Comparison of ENCODE assay signal across 20 cellular contexts in the genomic region with DNA sequence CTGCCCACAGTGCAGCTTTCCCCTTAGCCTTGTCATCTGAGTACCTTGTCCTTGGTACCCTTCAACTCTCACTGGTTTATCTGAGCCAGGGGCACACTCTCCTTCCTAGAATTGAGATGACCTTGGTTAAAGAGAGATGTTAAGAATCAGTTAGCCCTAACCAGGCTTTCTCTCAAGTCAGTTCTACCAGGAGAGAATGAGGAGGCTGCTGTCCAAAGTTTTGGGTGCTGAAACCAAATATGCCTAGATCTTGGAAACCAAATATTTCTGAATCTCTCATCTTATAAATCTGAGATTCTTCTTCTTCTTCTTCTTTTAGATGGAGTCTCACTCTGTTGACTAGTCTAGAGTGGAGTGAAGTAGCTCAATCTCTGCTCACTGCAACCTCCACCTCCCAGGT. TPM values are rescaled to one million over a fixed set of nuclear protein-coding genes. Genes with fewer than 3 reads are reported as not detected.
A peak's percentile ranks its signal among the peaks of the same experiment; 100 is the strongest.
DNase-seq lines count a peak whose midpoint lies in the region; ATAC-seq, FAIRE-seq and TF ChIP-seq lines count a peak whose summit lies in the region.
"Had no signal": no experiment of that assay in that cellular context is flagged by ENCODE, and none has a peak within 500 bp of the region (broad histone marks: within the 10 kb centered on the region; RNA-seq: fewer than 3 reads in every experiment).

No MANE protein-coding gene starts in this region.

- no TSS peak for BruUV-seq in IMR-90 (replicated peaks; lab: Mats Ljungman, UMichigan)
- no TSS peak for BruUV-seq in GM12878 (replicated peaks; lab: Mats Ljungman, UMichigan)

- no peak overlapping the region for H2BK120ac ChIP-seq in IMR-90 (ENCODE audit: low read depth, low read length)

- H3K36me3 Mint-ChIP-seq in activated CD4-positive, alpha-beta memory T cell treated with anti-CD3 and anti-CD28 coated beads for 36 hours: no peaks in the 10 kb centered on the region
- H3K36me3 Mint-ChIP-seq: activated naive CD8-positive, alpha-beta T cell treated with anti-CD3 and anti-CD28 coated beads for 36 hours; IgD-negative memory B cell had no signal

- 0 out of 2 replicates have a peak, but pooled peaks cover 6% of the 10 kb centered on the region for H3K9me1 ChIP-seq in IMR-90 (ENCODE audit: insufficient read depth, low read length)

- no peak overlapping the region for H3K4ac ChIP-seq in IMR-90 (ENCODE audit: low read depth, low read length)

- intact Hi-C loops in IMR-90 (cut with micrococcal nuclease) (no loop called here), GM12878 (cut with micrococcal nuclease; ENCODE audit: unreplicated experiment) (no loop called here), stomach (cut with DNase I; ENCODE audit: low total_unique reads) (no loop called here)
- intact Hi-C loops in activated CD4-positive, alpha-beta memory T cell treated with anti-CD3 and anti-CD28 coated beads for 36 hours (cut with micrococcal nuclease): no loop called here

- CTCF ChIA-PET in IMR-90 (lab: Yijun Ruan, JAX) (no interaction called here), GM12878 (lab: Yijun Ruan, JAX) (no interaction called here)
- CTCF ChIA-PET in activated CD4-positive, alpha-beta memory T cell treated with anti-CD3 and anti-CD28 coated beads for 36 hours (lab: Charles Lee): no interaction called here

- H3K27ac Mint-ChIP-seq in activated CD4-positive, alpha-beta memory T cell treated with anti-CD3 and anti-CD28 coated beads for 36 hours: no peak overlapping the region
- H3K27ac Mint-ChIP-seq: activated naive CD8-positive, alpha-beta T cell treated with anti-CD3 and anti-CD28 coated beads for 36 hours; activated T-cell treated with anti-CD3 and anti-CD28 coated beads, Interleukin-2, amount 50 U/mL, for 72 hours; IgD-negative memory B cell had no signal

- H3K27ac ChIP-seq in IMR-90 (ENCODE audit: insufficient read depth, low read length) (no peak overlapping the region), GM12878 (ENCODE audit: control insufficient read depth, insufficient read depth) (no peak overlapping the region), stomach (no peak overlapping the region)
- H3K27ac ChIP-seq: left lung, Peyer's patch, sigmoid colon had no signal

- no peak overlapping the region for H3K4me3 Mint-ChIP-seq in activated CD4-positive, alpha-beta memory T cell treated with anti-CD3 and anti-CD28 coated beads for 36 hours
- H3K4me3 Mint-ChIP-seq: activated naive CD8-positive, alpha-beta T cell treated with anti-CD3 and anti-CD28 coated beads for 36 hours; activated T-cell treated with anti-CD3 and anti-CD28 coated beads, Interleukin-2, amount 50 U/mL, for 72 hours; central memory CD8-positive, alpha-beta T cell; IgD-negative memory B cell had no signal

- no peak overlapping the region for H4K8ac ChIP-seq in IMR-90 (ENCODE audit: low read depth in 2 of 2, low read length in 2 of 2)

- H3K4me3 ChIP-seq in IMR-90 (ENCODE audit: insufficient read depth, low read depth, low read length) (no peak overlapping the region), GM12878 (no peak overlapping the region), stomach (no peak overlapping the region)
- H3K4me3 ChIP-seq: left lung, Peyer's patch, sigmoid colon had no signal

- H3K79me2 ChIP-seq in GM12878 (ENCODE audit: control insufficient read depth, insufficient read depth, low read length): no peaks in the 10 kb centered on the region

- H3K14ac ChIP-seq in IMR-90 (replicated peaks; ENCODE audit: low read depth, low read length): no peak overlapping the region

- TF ChIP-seq POLR2A in IMR-90 (IDR thresholded peaks at IDR 0.05; ENCODE audit: low read depth, low read length): no peak
- no peak for TF ChIP-seq POLR2A in GM12878 (IDR thresholded peaks at IDR 0.05; ENCODE audit: low read depth, low read length)
- no peak for TF ChIP-seq POLR2A in stomach (IDR thresholded peaks at IDR 0.05)

- H2BK20ac ChIP-seq in IMR-90 (ENCODE audit: low read depth, low read length): no peak overlapping the region

- H3K36me3 ChIP-seq in IMR-90 (ENCODE audit: control insufficient read depth, insufficient read depth, low read length) (no peaks in the 10 kb centered on the region), GM12878 (ENCODE audit: control insufficient read depth in 2 of 2, insufficient read depth in 2 of 2, low read length in 1 of 2) (no peaks in the 10 kb centered on the region), stomach (no peaks in the 10 kb centered on the region)
- H3K36me3 ChIP-seq: left lung, Peyer's patch, sigmoid colon had no signal

- peaks cover 21% of the 10 kb centered on the region for H3K27me3 Mint-ChIP-seq in activated CD4-positive, alpha-beta memory T cell treated with anti-CD3 and anti-CD28 coated beads for 36 hours

- no peak overlapping the region for H2BK5ac ChIP-seq in IMR-90 (ENCODE audit: low read depth, low read length, poor library complexity, severe bottlenecking)

- TF ChIP-seq RAD21 in IMR-90 (IDR thresholded peaks at IDR 0.05; ENCODE audit: low read length) (no peak), GM12878 (IDR thresholded peaks at IDR 0.05; ENCODE audit: insufficient read depth, low read depth, low read length) (no peak)

- dilution Hi-C loops in IMR-90 (cut with HindIII; ENCODE audit: low sequenced_read_pairs, unreplicated experiment): no loop called here

- TF ChIP-seq CTCF in IMR-90 (conservative IDR thresholded peaks at IDR 0.05; ENCODE audit: low read depth, low read length) (no peak), GM12878 (IDR thresholded peaks at IDR 0.05 in 2 of 3, conservative IDR thresholded peaks at IDR 0.05 in 1 of 3; ENCODE audit: control insufficient read depth in 2 of 3, extremely low read depth in 1 of 3, insufficient read depth in 1 of 3, low read depth in 3 of 3, low read length in 3 of 3) (no peak), stomach (IDR thresholded peaks at IDR 0.05) (no peak)

- no peak overlapping the region for H2AK9ac ChIP-seq in IMR-90 (replicated peaks; ENCODE audit: low read depth, low read length, poor library complexity)

- no peak for ATAC-seq in IMR-90 (ENCODE audit: low read depth)
- ATAC-seq in GM12878: no peak
- no peak for ATAC-seq in GM21786 (IDR thresholded peaks at IDR 0.05; ENCODE audit: unreplicated experiment)
- ATAC-seq: activated T-cell treated with anti-CD3 and anti-CD28 coated beads, Interleukin-2, amount 50 U/mL, for 72 hours; left lung had no signal

- FAIRE-seq in GM12878 (lab: Jason Lieb, UNC): no peak
- FAIRE-seq: urothelium cell line had no signal

- no peak overlapping the region for H3K9ac ChIP-seq in IMR-90 (ENCODE audit: low read depth, low read length)
- H3K9ac ChIP-seq in GM12878 (ENCODE audit: control insufficient read depth, insufficient read depth, low read length): no peak overlapping the region

- H3K4me2 ChIP-seq in IMR-90 (ENCODE audit: low read depth, low read length) (no peak overlapping the region), GM12878 (ENCODE audit: control insufficient read depth, insufficient read depth) (no peak overlapping the region)

- H4K20me1 ChIP-seq in IMR-90 (ENCODE audit: insufficient read depth, low read length) (no peaks in the 10 kb centered on the region), GM12878 (ENCODE audit: control insufficient read depth, insufficient read depth) (no peaks in the 10 kb centered on the region)

- H3K4me1 Mint-ChIP-seq in activated CD4-positive, alpha-beta memory T cell treated with anti-CD3 and anti-CD28 coated beads for 36 hours (ENCODE audit: low read depth): no peaks in the 10 kb centered on the region
- H3K4me1 Mint-ChIP-seq: activated naive CD8-positive, alpha-beta T cell treated with anti-CD3 and anti-CD28 coated beads for 36 hours; central memory CD8-positive, alpha-beta T cell; IgD-negative memory B cell had no signal

- peak; percentile 28 for DNase-seq in AG08396 (ENCODE audit: low spot score)
- peak; percentile 22 for DNase-seq in IMR-90
- DNase-seq in GM12878 (ENCODE audit: low read depth, low spot score): no peak
- peak; percentile 42 for DNase-seq in iPS-NIHi11 (ENCODE audit: low spot score)
- no peak for DNase-seq in stomach
- DNase-seq in activated CD4-positive, alpha-beta memory T cell treated with anti-CD3 and anti-CD28 coated beads for 36 hours: no peak
- DNase-seq in SIG-M5 (lab: John Stamatoyannopoulos, UW): no peak
- DNase-seq: activated naive CD8-positive, alpha-beta T cell treated with anti-CD3 and anti-CD28 coated beads for 36 hours; activated T-cell treated with anti-CD3 and anti-CD28 coated beads, Interleukin-2, amount 50 U/mL, for 72 hours; effector CD8-positive, alpha-beta T cell; EL; left lung; NCI-H1092 treated with DMSO at 0.1 percent for 48 hours; Peyer's patch had no signal

- no peak overlapping the region for H3K56ac ChIP-seq in IMR-90 (ENCODE audit: extremely low read depth, insufficient read depth, low read length)

- no peak overlapping the region for H3K18ac ChIP-seq in IMR-90 (ENCODE audit: low read depth, low read length)

- RAD21 ChIA-PET in GM12878 (lab: Charles Lee; ENCODE audit: unreplicated experiment): no interaction called here

- TF ChIP-seq EP300 in GM12878 (IDR thresholded peaks at IDR 0.05; ENCODE audit: borderline replicate concordance in 1 of 2, control insufficient read depth in 1 of 2, low read depth in 2 of 2, low read length in 2 of 2): no peak
- no peak for TF ChIP-seq EP300 in stomach (IDR thresholded peaks at IDR 0.05)

- H2BK15ac ChIP-seq in IMR-90 (ENCODE audit: low read depth, low read length): no peak overlapping the region

- H3K23ac ChIP-seq in IMR-90 (ENCODE audit: low read depth, low read length): no peak overlapping the region

- H4K5ac ChIP-seq in IMR-90 (ENCODE audit: low read depth, low read length): no peak overlapping the region

- H3K9me3 Mint-ChIP-seq in activated CD4-positive, alpha-beta memory T cell treated with anti-CD3 and anti-CD28 coated beads for 36 hours: no peaks in the 10 kb centered on the region
- H3K9me3 Mint-ChIP-seq: activated naive CD8-positive, alpha-beta T cell treated with anti-CD3 and anti-CD28 coated beads for 36 hours had no signal

- H3K4me1 ChIP-seq in IMR-90 (ENCODE audit: control insufficient read depth, insufficient read depth, low read length): no peaks in the 10 kb centered on the region
- no peaks in the 10 kb centered on the region for H3K4me1 ChIP-seq in GM12878 (ENCODE audit: control insufficient read depth, insufficient read depth, low read length)
- no peaks in the 10 kb centered on the region for H3K4me1 ChIP-seq in stomach
- H3K4me1 ChIP-seq: left lung, Peyer's patch, sigmoid colon had no signal

- no peak overlapping the region for H4K91ac ChIP-seq in IMR-90 (ENCODE audit: insufficient read depth, low read depth, low read length)

- H3K79me1 ChIP-seq in IMR-90 (ENCODE audit: low read depth in 1 of 2, low read length in 2 of 2): no peaks in the 10 kb centered on the region

- in situ Hi-C loops in IMR-90 (cut with MboI; ENCODE audit: low sequenced_read_pairs) (no loop called here), GM12878 (cut with MboI) (no loop called here)

- H2AK5ac ChIP-seq in IMR-90 (ENCODE audit: low read depth, low read length): no peak overlapping the region

- H2AFZ ChIP-seq in IMR-90 (replicated peaks; ENCODE audit: low read length, poor library complexity) (no peak overlapping the region), GM12878 (ENCODE audit: control insufficient read depth, low read depth, low read length) (no peak overlapping the region)

- SMC1A ChIA-PET in GM12878 (lab: Charles Lee; ENCODE audit: uncharacterized antibody, unreplicated experiment): interaction anchor here (1.0 kb wide), 1 partner anchor 12 kb away, joined by 3 read pairs; no protein-coding TSS in a partner anchor

- no peaks in the 10 kb centered on the region; the same call in 1 of the 2 replicates for H3K9me3 ChIP-seq in IMR-90 (ENCODE audit: control insufficient read depth, insufficient read depth, low read length)
- no peaks in the 10 kb centered on the region for H3K9me3 ChIP-seq in GM12878 (replicated peaks; ENCODE audit: control insufficient read depth, insufficient read depth, low read length)
- no peaks in the 10 kb centered on the region for H3K9me3 ChIP-seq in stomach
- H3K9me3 ChIP-seq: left lung, Peyer's patch, sigmoid colon had no signal

- POLR2A ChIA-PET in IMR-90 (lab: Charles Lee; ENCODE audit: unreplicated experiment) (no interaction called here), GM12878 (lab: Charles Lee) (no interaction called here)
- POLR2A ChIA-PET in activated CD4-positive, alpha-beta memory T cell treated with anti-CD3 and anti-CD28 coated beads for 36 hours (lab: Charles Lee): no interaction called here

- peaks cover 36% of the 10 kb centered on the region for H3K27me3 ChIP-seq in IMR-90 (ENCODE audit: control insufficient read depth, insufficient read depth, low read length)
- 0 out of 4 replicates have a peak, but pooled peaks cover 2 to 3% of the 10 kb centered on the region in 2 experiments for H3K27me3 ChIP-seq in GM12878 (replicated peaks in 1 of 2; ENCODE audit: control insufficient read depth in 2 of 2, insufficient read depth in 2 of 2, low read length in 1 of 2)
- peaks cover 0 to 42% (median 4%) of the 10 kb centered on the region in 3 donors for H3K27me3 ChIP-seq in stomach
- H3K27me3 ChIP-seq: Peyer's patch had no signal

RNA-seq across cellular contexts. Expression of gene CTXND1, which starts 12.0 kb away (rescaled TPM):
- total RNA-seq in IMR-90 (2012; rRNA removed) (not detected in 2 replicates), GM12878 (2014; rRNA removed) (not detected in 2 replicates), GM12878 (2014; rRNA removed; fragmentation: Illumina TruSeq; extraction: Trizol) (not detected in 2 replicates), GM12878 (2021) (not detected in 2 replicates), stomach (1 to 10 TPM in 2 of 5 donors, under 1 TPM in 3; 0.29 to 4.3 (median 0.73) TPM)
- polyA plus RNA-seq in IMR-90 (2012; rRNA removed) (not detected in 2 replicates), GM12878 (2011; rRNA removed) (not detected in 2 replicates), GM12878 (2014; fragmentation: Illumina TruSeq; extraction: Trizol) (not detected in 2 replicates), GM12878 (2014; fragmentation: Nextera tagmentation; extraction: Ambion mirVana) (under 1 TPM; under 0.01 to 0.02 TPM), GM12878 (2014; rRNA removed) (not detected in 2 replicates), GM12878 (2016; fragmentation: Nextera tagmentation; extraction: Ambion mirVana) (under 1 TPM in 1 of 2 experiments, not detected in 1; 0.03 TPM), stomach (1 to 10 TPM in 2 of 3 donors, under 1 TPM in 1; 0.93 to 3.8 (median 1.9) TPM)
- not detected in 2 replicates for polyA plus RNA-seq in IMR-90 (2012; cell fraction: cytosol; rRNA removed)
- polyA plus RNA-seq in IMR-90 (2012; cell fraction: nucleus; rRNA removed; ENCODE audit: low replicate concordance): not detected in 2 replicates
- not detected in 2 replicates for total RNA-seq in GM12878 (2013; cell fraction: nucleolus; rRNA removed)
- 0.04 TPM for polyA plus RNA-seq in GM12878 (2011; ENCODE audit: low read depth)
- not detected in 2 replicates for polyA plus RNA-seq in GM12878 (2011; cell fraction: cytosol; rRNA removed)
- polyA plus RNA-seq in GM12878 (2011; cell fraction: nucleus; rRNA removed): not detected in 2 replicates
- polyA plus RNA-seq in GM12878 (2012): 0.01 and 0.03 TPM in 2 replicates
- polyA minus RNA-seq in GM12878 (2011; rRNA and poly(A)+ RNA removed): not detected in 2 replicates
- polyA minus RNA-seq in GM12878 (2011; cell fraction: cytosol; rRNA and poly(A)+ RNA removed): not detected in 2 replicates
- polyA minus RNA-seq in GM12878 (2011; cell fraction: nucleus; rRNA and poly(A)+ RNA removed): not detected in 2 replicates
- not detected for total RNA-seq in activated CD4-positive, alpha-beta memory T cell treated with anti-CD3 and anti-CD28 coated beads for 36 hours
- total RNA-seq: activated naive CD8-positive, alpha-beta T cell treated with anti-CD3 and anti-CD28 coated beads for 36 hours; activated T-cell treated with anti-CD3 and anti-CD28 coated beads, Interleukin-2, amount 50 U/mL, for 72 hours had no signal
- polyA plus RNA-seq: AG04450 had no signal

Comparison
In these comparisons a context has a peak if more than half of its experiments do, and no peak if none do; other contexts are left out.
1. DNase-seq: peak in AG08396 (single experiment), IMR-90 (single experiment) and iPS-NIHi11 (single experiment); none in GM12878 (single experiment), stomach (single experiment), activated CD4-positive, alpha-beta memory T cell treated with anti-CD3 and anti-CD28 coated beads for 36 hours (single experiment) and SIG-M5 (single experiment).